Comparison of ENCODE assay signal across 18 cellular contexts in genomic region chr4:1959104-1959384, GRCh38.
"Had no signal": no experiment of that assay in that cellular context is flagged by ENCODE, and none has a peak within 500 bp of the region (broad histone marks: within the 10 kb centered on the region; RNA-seq: fewer than 3 reads in every experiment).

No MANE protein-coding gene starts in this region.

- H3K4me3 Mint-ChIP-seq: activated CD8-positive, alpha-beta memory T cell treated with anti-CD3 and anti-CD28 coated beads, Interleukin-2, amount 10 ng/mL, durations not matched to agents 7 days and 5 days; activated naive CD4-positive, alpha-beta T cell treated with anti-CD3 and anti-CD28 coated beads for 36 hours; central memory CD8-positive, alpha-beta T cell; stimulated activated effector memory CD8-positive, alpha-beta T cell treated with anti-CD3 and anti-CD28 coated beads, Interleukin-12 subunit alpha, Interleukin-12 subunit beta, amount 100 ng/mL, for 72 hours had no signal

- H3K4me3 ChIP-seq: adrenal gland, gastrocnemius medialis, heart left ventricle, lung, thoracic aorta had no signal

- ATAC-seq: activated CD4-positive, CD25-positive, alpha-beta regulatory T cell treated with anti-CD3 and anti-CD28 coated beads, Interleukin-2, amount 50 U/mL, for 24 hours; activated CD8-positive, alpha-beta memory T cell treated with anti-CD3 and anti-CD28 coated beads, Interleukin-2, amount 10 ng/mL, durations not matched to agents 7 days and 5 days; gastrocnemius medialis; left colon; stimulated activated effector memory CD8-positive, alpha-beta T cell treated with anti-CD3 and anti-CD28 coated beads, Interleukin-12 subunit alpha, Interleukin-12 subunit beta, amount 100 ng/mL, for 72 hours had no signal

- H3K4me1 Mint-ChIP-seq: activated CD8-positive, alpha-beta memory T cell treated with anti-CD3 and anti-CD28 coated beads, Interleukin-2, amount 10 ng/mL, durations not matched to agents 7 days and 5 days; stimulated activated effector memory CD8-positive, alpha-beta T cell treated with anti-CD3 and anti-CD28 coated beads, Interleukin-12 subunit alpha, Interleukin-12 subunit beta, amount 100 ng/mL, for 72 hours had no signal

- H3K27ac ChIP-seq: adrenal gland, gastrocnemius medialis, neutrophil, parathyroid adenoma, thoracic aorta had no signal

- DNase-seq: activated CD4-positive, alpha-beta T cell treated with anti-CD3 and anti-CD28 coated beads, Interleukin-2, amount 50 U/mL, for 48 hours; activated CD8-positive, alpha-beta memory T cell treated with anti-CD3 and anti-CD28 coated beads, Interleukin-2, amount 10 ng/mL, durations not matched to agents 7 days and 5 days; activated naive CD4-positive, alpha-beta T cell treated with anti-CD3 and anti-CD28 coated beads for 36 hours; activated T-cell treated with anti-CD3 and anti-CD28 coated beads, Interleukin-2, amount 50 U/mL, for 1 hour; adrenal gland; effector CD8-positive, alpha-beta T cell; gastrocnemius medialis; heart left ventricle; left colon; SW 1271 had no signal

- H3K9me3 Mint-ChIP-seq: activated naive CD4-positive, alpha-beta T cell treated with anti-CD3 and anti-CD28 coated beads for 36 hours; activated T-helper 2 cell treated with anti-CD3 and anti-CD28 coated beads, Interferon-gamma antibody, Interleukin-2, Interleukin-4, amounts not matched to agents 10 μg/mL and 5 μg/mL and 100 μg/mL, durations not matched to agents 14 hours and 24 hours and 36 hours; central memory CD8-positive, alpha-beta T cell; stimulated activated effector memory CD8-positive, alpha-beta T cell treated with anti-CD3 and anti-CD28 coated beads, Interleukin-12 subunit alpha, Interleukin-12 subunit beta, amount 100 ng/mL, for 72 hours had no signal

- H3K27me3 ChIP-seq: adrenal gland, gastrocnemius medialis, heart left ventricle, neutrophil had no signal

- H3K27ac Mint-ChIP-seq: activated CD8-positive, alpha-beta memory T cell treated with anti-CD3 and anti-CD28 coated beads, Interleukin-2, amount 10 ng/mL, durations not matched to agents 7 days and 5 days; activated naive CD4-positive, alpha-beta T cell treated with anti-CD3 and anti-CD28 coated beads for 36 hours; activated T-helper 2 cell treated with anti-CD3 and anti-CD28 coated beads, Interferon-gamma antibody, Interleukin-2, Interleukin-4, amounts not matched to agents 10 μg/mL and 5 μg/mL and 100 μg/mL, durations not matched to agents 14 hours and 24 hours and 36 hours; stimulated activated effector memory CD8-positive, alpha-beta T cell treated with anti-CD3 and anti-CD28 coated beads, Interleukin-12 subunit alpha, Interleukin-12 subunit beta, amount 100 ng/mL, for 72 hours had no signal

- H3K4me1 ChIP-seq: adrenal gland, gastrocnemius medialis, parathyroid adenoma had no signal

- H3K9me3 ChIP-seq: adrenal gland, gastrocnemius medialis, heart left ventricle, neutrophil, thoracic aorta had no signal

- H3K27me3 Mint-ChIP-seq: activated CD8-positive, alpha-beta memory T cell treated with anti-CD3 and anti-CD28 coated beads, Interleukin-2, amount 10 ng/mL, durations not matched to agents 7 days and 5 days; central memory CD8-positive, alpha-beta T cell had no signal
